ENCODE assay signal across 22 cellular contexts in genomic region chrX:144681501-144681900, GRCh38.
A peak's percentile ranks its signal among the peaks of the same experiment; 100 is the strongest.
DNase-seq lines count a peak whose midpoint lies in the region; ATAC-seq and TF ChIP-seq lines count a peak whose summit lies in the region.
"Had no signal": no experiment of that assay in that cellular context is flagged by ENCODE, and none has a peak within 500 bp of the region (broad histone marks: within the 10 kb centered on the region; RNA-seq: fewer than 3 reads in every experiment).

No MANE protein-coding gene starts in this region.

- no peaks in the 10 kb centered on the region for H3K36me3 ChIP-seq in H7 (replicated peaks; ENCODE audit: control insufficient read depth, insufficient read depth, low read length)
- H3K36me3 ChIP-seq: vagina had no signal

- H3K27me3 ChIP-seq in H7 (ENCODE audit: control insufficient read depth, insufficient read depth, low read length) = no peaks in the 10 kb centered on the region
- H3K27me3 ChIP-seq: vagina had no signal

- DNase-seq in AG09309 (ENCODE audit: low read depth) = peak; percentile 64
- DNase-seq in LHCN-M2 (ENCODE audit: low read depth) = peak; percentile 2
- DNase-seq in SW 1271 (lab: John Stamatoyannopoulos, UW) = peak; percentile 6 to 62
- peak; percentile 77 for DNase-seq in fibroblast of villous mesenchyme (ENCODE audit: low read depth)
- DNase-seq in AG08395 (ENCODE audit: low spot score) = no peak
- no peak for DNase-seq in H7
- DNase-seq: activated CD4-positive, alpha-beta T cell treated with anti-CD3 and anti-CD28 coated beads for 4 hours; activated naive CD4-positive, alpha-beta T cell treated with anti-CD3 and anti-CD28 coated beads, Interleukin-2, amount 10 ng/mL, durations not matched to agents 7 days and 5 days; activated T-cell treated with anti-CD3 and anti-CD28 coated beads, Interleukin-2, amount 50 U/mL, for 72 hours; anterior cingulate cortex; C1 segment of cervical spinal cord; foreskin melanocyte; hypothalamus; KG1; NCI-H1105 treated with DMSO at 0.1 percent for 48 hours; NCI-H510A; retina; T-cell had no signal

- ATAC-seq in HG02623 (IDR thresholded peaks at IDR 0.05; ENCODE audit: unreplicated experiment) (no peak), GM18861 (IDR thresholded peaks at IDR 0.05; ENCODE audit: unreplicated experiment) (no peak)
- ATAC-seq: A549; activated T-cell treated with anti-CD3 and anti-CD28 coated beads, Interleukin-2, amount 50 U/mL, for 72 hours; T-cell had no signal

- H3K4me3 ChIP-seq in AG09309 (ENCODE audit: control insufficient read depth, low read depth, low read length) (no peak overlapping the region), fibroblast of villous mesenchyme (ENCODE audit: low read depth, low read length) (no peak overlapping the region), H7 (ENCODE audit: insufficient read depth, low read depth, low read length) (no peak overlapping the region)
- H3K4me3 ChIP-seq: A549, vagina had no signal

- TF ChIP-seq CTCF in AG09309 (IDR thresholded peaks at IDR 0.05; ENCODE audit: control insufficient read depth, insufficient read depth, low read depth, low read length, missing control alignments) (no peak), fibroblast of villous mesenchyme (IDR thresholded peaks at IDR 0.05; ENCODE audit: insufficient read depth, low read depth, low read length) (no peak)

Comparison
In these comparisons a context has a peak if more than half of its experiments do, and no peak if none do; other contexts are left out.
1. DNase-seq: peak in AG09309 (single experiment), LHCN-M2 (single experiment), SW 1271 (2 of 2) and fibroblast of villous mesenchyme (single experiment); none in AG08395 (single experiment) and H7 (single experiment).